Comparison of ENCODE assay signal across 8 cellular contexts in the genomic region with DNA sequence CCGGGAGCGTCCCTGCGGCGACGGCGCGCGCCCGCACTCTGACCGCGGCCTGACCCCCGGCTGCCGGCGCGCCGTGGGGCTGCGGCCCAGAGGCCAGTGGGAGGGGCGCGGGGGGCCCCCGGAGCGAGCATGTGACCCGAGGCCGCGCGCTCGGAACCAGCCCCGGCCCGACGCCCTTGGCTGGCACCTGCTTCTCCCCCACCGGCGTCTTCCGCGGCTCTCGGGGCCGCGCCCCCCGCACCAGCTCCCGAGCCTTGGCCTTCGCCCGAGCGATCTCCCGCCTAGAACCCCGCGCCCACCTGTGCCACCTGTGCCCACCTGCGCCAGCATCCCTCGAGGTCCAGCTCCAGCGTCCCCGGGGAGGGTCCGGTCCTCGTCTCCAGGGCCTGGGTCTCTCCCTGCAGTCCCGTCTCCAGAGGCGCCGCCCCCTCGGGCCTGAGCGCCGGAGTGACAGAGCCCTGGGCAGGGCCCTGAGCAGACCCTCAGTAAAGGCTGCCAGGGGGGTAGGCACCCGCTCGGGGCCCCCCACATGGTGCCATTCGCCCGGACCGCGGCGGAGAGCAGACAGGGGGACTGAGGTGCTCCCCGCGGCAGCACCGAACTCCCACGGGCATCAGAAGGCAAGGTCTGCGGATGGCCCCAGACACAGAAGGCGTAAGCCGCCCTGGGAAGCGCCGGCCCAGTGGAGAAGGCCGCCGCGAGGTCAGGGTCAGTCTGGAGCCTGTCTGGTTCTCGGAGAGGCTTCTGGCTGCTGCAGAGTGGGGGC. TPM values are rescaled to one million over a fixed set of nuclear protein-coding genes. Genes with fewer than 3 reads are reported as not detected.
DNase-seq lines count a peak whose midpoint lies in the region; ATAC-seq and TF ChIP-seq lines count a peak whose summit lies in the region.

No MANE protein-coding gene starts in this region.

- H3K27ac Mint-ChIP-seq in WTC11: no peak overlapping the region

- H3K27me3 ChIP-seq in osteoblast (ENCODE audit: insufficient read depth, low read length): peaks cover 8% of the 10 kb centered on the region

- no peaks in the 10 kb centered on the region for H3K9me3 Mint-ChIP-seq in WTC11

- H3K27me3 Mint-ChIP-seq in WTC11 (ENCODE audit: low read depth): peaks cover 46% of the 10 kb centered on the region

- H3K4me3 Mint-ChIP-seq in WTC11: peak overlapping the region; percentile 70

- peaks cover 3% of the 10 kb centered on the region for H4K20me1 ChIP-seq in osteoblast (ENCODE audit: insufficient read depth, low read length)

- H3K4me2 ChIP-seq in osteoblast (ENCODE audit: insufficient read depth, low read length): peak overlapping the region; percentile 77

- peaks cover 3% of the 10 kb centered on the region for H3K79me2 ChIP-seq in osteoblast (ENCODE audit: insufficient read depth, low read length)

- peak overlapping the region; percentile 62 for H2AFZ ChIP-seq in osteoblast (ENCODE audit: low read length)

- peak; percentile 65 for DNase-seq in Right ventricle myocardium inferior (ENCODE audit: missing footprints)
- no peak for DNase-seq in cardiac septum (ENCODE audit: low spot score)
- DNase-seq in WTC11 (ENCODE audit: low spot score): peak; percentile 54
- DNase-seq in germinal center (ENCODE audit: low spot score): peak; percentile 45
- peak; percentile 83 for DNase-seq in osteoblast (ENCODE audit: insufficient read length, low spot score, missing footprints)
- DNase-seq in inferior parietal cortex (ENCODE audit: extremely low spot score): no peak
- no peak for DNase-seq in MV-4-11 (lab: John Stamatoyannopoulos, UW)

- POLR2A ChIA-PET in WTC11 (lab: Charles Lee): no interaction called here

- ATAC-seq in Right ventricle myocardium inferior: peak; percentile 43
- peak; percentile 24 for ATAC-seq in HG03039 (IDR thresholded peaks at IDR 0.05; ENCODE audit: unreplicated experiment)
- ATAC-seq in WTC11: peak; percentile 46

- no peaks in the 10 kb centered on the region for H3K9me3 ChIP-seq in osteoblast (ENCODE audit: low read depth, low read length)

- CTCF ChIA-PET in WTC11 (lab: Charles Lee): interaction anchor here (1.2 to 1.3 kb wide), 2 partner anchors 38 to 58 kb away, joined by 3 read pairs; no protein-coding TSS in a partner anchor

- H3K4me3 ChIP-seq in osteoblast (ENCODE audit: insufficient read depth, low read length): peak overlapping the region; percentile 80

- H3K36me3 Mint-ChIP-seq in WTC11: no peaks in the 10 kb centered on the region

- H3K4me1 Mint-ChIP-seq in WTC11: peaks cover 11% of the 10 kb centered on the region

- H3K36me3 ChIP-seq in osteoblast (ENCODE audit: insufficient read depth, low read length): no peaks in the 10 kb centered on the region

- H3K4me1 ChIP-seq in osteoblast (ENCODE audit: insufficient read depth, low read length): peaks cover 6% of the 10 kb centered on the region

- intact Hi-C loops in Right ventricle myocardium inferior (cut with DNase I): loop anchor here (1.0 kb wide), 1 partner anchor 40 kb away; no protein-coding TSS in a partner anchor
- intact Hi-C loops in cardiac septum (cut with DNase I): loop anchor here (2.0 to 5.0 kb wide), 2 partner anchors 33 to 41 kb away; no protein-coding TSS in a partner anchor

- H3K27ac ChIP-seq in osteoblast (ENCODE audit: low read depth, low read length): no peak overlapping the region

- no peak for TF ChIP-seq CTCF in WTC11 (IDR thresholded peaks at IDR 0.05)
- no peak for TF ChIP-seq CTCF in osteoblast (IDR thresholded peaks at IDR 0.05; ENCODE audit: extremely low read depth, low read depth, low read length)

TF ChIP-seq in WTC11, 78 proteins besides CTCF, POLR2A, EP300 and RAD21 (continues in another document):
- TF ChIP-seq TEAD1 (CRISPR knock-in tag; IDR thresholded peaks at IDR 0.05): no peak
- TF ChIP-seq, protein P1, sequence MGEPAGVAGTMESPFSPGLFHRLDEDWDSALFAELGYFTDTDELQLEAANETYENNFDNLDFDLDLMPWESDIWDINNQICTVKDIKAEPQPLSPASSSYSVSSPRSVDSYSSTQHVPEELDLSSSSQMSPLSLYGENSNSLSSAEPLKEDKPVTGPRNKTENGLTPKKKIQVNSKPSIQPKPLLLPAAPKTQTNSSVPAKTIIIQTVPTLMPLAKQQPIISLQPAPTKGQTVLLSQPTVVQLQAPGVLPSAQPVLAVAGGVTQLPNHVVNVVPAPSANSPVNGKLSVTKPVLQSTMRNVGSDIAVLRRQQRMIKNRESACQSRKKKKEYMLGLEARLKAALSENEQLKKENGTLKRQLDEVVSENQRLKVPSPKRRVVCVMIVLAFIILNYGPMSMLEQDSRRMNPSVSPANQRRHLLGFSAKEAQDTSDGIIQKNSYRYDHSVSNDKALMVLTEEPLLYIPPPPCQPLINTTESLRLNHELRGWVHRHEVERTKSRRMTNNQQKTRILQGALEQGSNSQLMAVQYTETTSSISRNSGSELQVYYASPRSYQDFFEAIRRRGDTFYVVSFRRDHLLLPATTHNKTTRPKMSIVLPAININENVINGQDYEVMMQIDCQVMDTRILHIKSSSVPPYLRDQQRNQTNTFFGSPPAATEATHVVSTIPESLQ (CRISPR knock-in tag; IDR thresholded peaks at IDR 0.05): no peak
- no peak for TF ChIP-seq FOXJ3 (CRISPR knock-in tag; IDR thresholded peaks at IDR 0.05; ENCODE audit: borderline replicate concordance)
- TF ChIP-seq, protein P2, sequence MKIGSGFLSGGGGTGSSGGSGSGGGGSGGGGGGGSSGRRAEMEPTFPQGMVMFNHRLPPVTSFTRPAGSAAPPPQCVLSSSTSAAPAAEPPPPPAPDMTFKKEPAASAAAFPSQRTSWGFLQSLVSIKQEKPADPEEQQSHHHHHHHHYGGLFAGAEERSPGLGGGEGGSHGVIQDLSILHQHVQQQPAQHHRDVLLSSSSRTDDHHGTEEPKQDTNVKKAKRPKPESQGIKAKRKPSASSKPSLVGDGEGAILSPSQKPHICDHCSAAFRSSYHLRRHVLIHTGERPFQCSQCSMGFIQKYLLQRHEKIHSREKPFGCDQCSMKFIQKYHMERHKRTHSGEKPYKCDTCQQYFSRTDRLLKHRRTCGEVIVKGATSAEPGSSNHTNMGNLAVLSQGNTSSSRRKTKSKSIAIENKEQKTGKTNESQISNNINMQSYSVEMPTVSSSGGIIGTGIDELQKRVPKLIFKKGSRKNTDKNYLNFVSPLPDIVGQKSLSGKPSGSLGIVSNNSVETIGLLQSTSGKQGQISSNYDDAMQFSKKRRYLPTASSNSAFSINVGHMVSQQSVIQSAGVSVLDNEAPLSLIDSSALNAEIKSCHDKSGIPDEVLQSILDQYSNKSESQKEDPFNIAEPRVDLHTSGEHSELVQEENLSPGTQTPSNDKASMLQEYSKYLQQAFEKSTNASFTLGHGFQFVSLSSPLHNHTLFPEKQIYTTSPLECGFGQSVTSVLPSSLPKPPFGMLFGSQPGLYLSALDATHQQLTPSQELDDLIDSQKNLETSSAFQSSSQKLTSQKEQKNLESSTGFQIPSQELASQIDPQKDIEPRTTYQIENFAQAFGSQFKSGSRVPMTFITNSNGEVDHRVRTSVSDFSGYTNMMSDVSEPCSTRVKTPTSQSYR (CRISPR knock-in tag; IDR thresholded peaks at IDR 0.05): 0 out of 2 replicates have a peak, but pooled peaks have one; percentile 27
- 0 out of 2 replicates have a peak, but pooled peaks have one; percentile 47 for TF ChIP-seq ZNF121 (CRISPR knock-in tag; IDR thresholded peaks at IDR 0.05)
- no peak for TF ChIP-seq NFE2L1 (CRISPR knock-in tag; IDR thresholded peaks at IDR 0.05)
- TF ChIP-seq ZNF263 (CRISPR knock-in tag; IDR thresholded peaks at IDR 0.05; ENCODE audit: low read depth): no peak
- TF ChIP-seq, protein P3, sequence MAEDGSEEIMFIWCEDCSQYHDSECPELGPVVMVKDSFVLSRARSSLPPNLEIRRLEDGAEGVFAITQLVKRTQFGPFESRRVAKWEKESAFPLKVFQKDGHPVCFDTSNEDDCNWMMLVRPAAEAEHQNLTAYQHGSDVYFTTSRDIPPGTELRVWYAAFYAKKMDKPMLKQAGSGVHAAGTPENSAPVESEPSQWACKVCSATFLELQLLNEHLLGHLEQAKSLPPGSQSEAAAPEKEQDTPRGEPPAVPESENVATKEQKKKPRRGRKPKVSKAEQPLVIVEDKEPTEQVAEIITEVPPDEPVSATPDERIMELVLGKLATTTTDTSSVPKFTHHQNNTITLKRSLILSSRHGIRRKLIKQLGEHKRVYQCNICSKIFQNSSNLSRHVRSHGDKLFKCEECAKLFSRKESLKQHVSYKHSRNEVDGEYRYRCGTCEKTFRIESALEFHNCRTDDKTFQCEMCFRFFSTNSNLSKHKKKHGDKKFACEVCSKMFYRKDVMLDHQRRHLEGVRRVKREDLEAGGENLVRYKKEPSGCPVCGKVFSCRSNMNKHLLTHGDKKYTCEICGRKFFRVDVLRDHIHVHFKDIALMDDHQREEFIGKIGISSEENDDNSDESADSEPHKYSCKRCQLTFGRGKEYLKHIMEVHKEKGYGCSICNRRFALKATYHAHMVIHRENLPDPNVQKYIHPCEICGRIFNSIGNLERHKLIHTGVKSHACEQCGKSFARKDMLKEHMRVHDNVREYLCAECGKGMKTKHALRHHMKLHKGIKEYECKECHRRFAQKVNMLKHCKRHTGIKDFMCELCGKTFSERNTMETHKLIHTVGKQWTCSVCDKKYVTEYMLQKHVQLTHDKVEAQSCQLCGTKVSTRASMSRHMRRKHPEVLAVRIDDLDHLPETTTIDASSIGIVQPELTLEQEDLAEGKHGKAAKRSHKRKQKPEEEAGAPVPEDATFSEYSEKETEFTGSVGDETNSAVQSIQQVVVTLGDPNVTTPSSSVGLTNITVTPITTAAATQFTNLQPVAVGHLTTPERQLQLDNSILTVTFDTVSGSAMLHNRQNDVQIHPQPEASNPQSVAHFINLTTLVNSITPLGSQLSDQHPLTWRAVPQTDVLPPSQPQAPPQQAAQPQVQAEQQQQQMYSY (CRISPR knock-in tag; IDR thresholded peaks at IDR 0.05): peak; percentile 35; the same call in 1 of the 2 replicates
- no peak for TF ChIP-seq GTF2I (CRISPR knock-in tag; conservative IDR thresholded peaks at IDR 0.05)
- TF ChIP-seq, protein P4, sequence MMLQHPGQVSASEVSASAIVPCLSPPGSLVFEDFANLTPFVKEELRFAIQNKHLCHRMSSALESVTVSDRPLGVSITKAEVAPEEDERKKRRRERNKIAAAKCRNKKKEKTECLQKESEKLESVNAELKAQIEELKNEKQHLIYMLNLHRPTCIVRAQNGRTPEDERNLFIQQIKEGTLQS (CRISPR knock-in tag; conservative IDR thresholded peaks at IDR 0.05): no peak
- TF ChIP-seq, protein P5, sequence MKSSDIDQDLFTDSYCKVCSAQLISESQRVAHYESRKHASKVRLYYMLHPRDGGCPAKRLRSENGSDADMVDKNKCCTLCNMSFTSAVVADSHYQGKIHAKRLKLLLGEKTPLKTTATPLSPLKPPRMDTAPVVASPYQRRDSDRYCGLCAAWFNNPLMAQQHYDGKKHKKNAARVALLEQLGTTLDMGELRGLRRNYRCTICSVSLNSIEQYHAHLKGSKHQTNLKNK (CRISPR knock-in tag; IDR thresholded peaks at IDR 0.05): no peak
- TF ChIP-seq SP1 (CRISPR knock-in tag; conservative IDR thresholded peaks at IDR 0.05): no peak

RNA-seq across cellular contexts. Expression of a gene that starts 0.8 kb away (rescaled TPM):
- 101 TPM for total RNA-seq in Right ventricle myocardium inferior
- total RNA-seq in cardiac septum: 67.8 TPM
- total RNA-seq in WTC11 (2021): 9.3 to 10.3 TPM (median 10.0 TPM) in 3 replicates
- 3.3 and 4.4 TPM in 2 replicates for total RNA-seq in osteoblast

Comparison
In these comparisons a context has a peak if more than half of its experiments do, and no peak if none do; other contexts are left out.
1. DNase-seq: peak in Right ventricle myocardium inferior (single experiment), WTC11 (single experiment), germinal center (single experiment) and osteoblast (single experiment); none in cardiac septum (single experiment), inferior parietal cortex (single experiment) and MV-4-11 (single experiment).
2. Peak in every context shown above with its lines, with median percentiles within 50 percentile points of each other: ATAC-seq.